ENCODE assay signal across 32 cellular contexts in genomic region chr20:48639899-48640298, GRCh38.
A peak's percentile ranks its signal among the peaks of the same experiment; 100 is the strongest.
DNase-seq lines count a peak whose midpoint lies in the region; ATAC-seq and TF ChIP-seq lines count a peak whose summit lies in the region.
"Had no signal": no experiment of that assay in that cellular context is flagged by ENCODE, and none has a peak within 500 bp of the region (broad histone marks: within the 10 kb centered on the region; RNA-seq: fewer than 3 reads in every experiment).

No MANE protein-coding gene starts in this region.

- peaks cover 7% of the 10 kb centered on the region for H3K4me1 Mint-ChIP-seq in stimulated activated naive CD8-positive, alpha-beta T cell treated with anti-CD3 and anti-CD28 coated beads, Interleukin-15, amount 100 ng/mL, for 72 hours
- H3K4me1 Mint-ChIP-seq in activated naive CD8-positive, alpha-beta T cell treated with anti-CD3 and anti-CD28 coated beads, Interleukin-2, amount 10 ng/mL, durations not matched to agents 7 days and 5 days: peaks cover 15% of the 10 kb centered on the region
- H3K4me1 Mint-ChIP-seq: B cell, endodermal cell had no signal

- DNase-seq in stimulated activated naive CD8-positive, alpha-beta T cell treated with anti-CD3 and anti-CD28 coated beads, Interleukin-15, amount 100 ng/mL, for 72 hours: no peak
- no peak for DNase-seq in stimulated activated naive CD8-positive, alpha-beta T cell treated with anti-CD3 and anti-CD28 coated beads, Interleukin-15, Interleukin-2, amounts not matched to agents 100 U/mL and 50 U/mL, for 24 hours
- no peak for DNase-seq in activated naive CD8-positive, alpha-beta T cell treated with anti-CD3 and anti-CD28 coated beads, Interleukin-2, amount 10 ng/mL, durations not matched to agents 7 days and 5 days
- DNase-seq in mucosa of descending colon (no peak), posterior vena cava (ENCODE audit: low spot score) (no peak), foreskin melanocyte (no peak)
- DNase-seq: activated naive CD4-positive, alpha-beta T cell treated with Interleukin-2 at 50 U/mL for 16 hours; cortex of kidney; DMS53; endodermal cell; GDM1; KBM-7; naive thymus-derived CD4-positive, alpha-beta T cell; NCI-H1105 treated with DMSO at 0.1 percent for 48 hours; NCI-H2029; NCI-H526 treated with DMSO at 0.1 percent for 48 hours; retina; SHP77; stimulated activated CD4-positive, alpha-beta T cell treated with anti-CD3 and anti-CD28 coated beads, Interleukin-1b, Interleukin-23, amount 100 ng/mL, for 48 hours; stimulated activated CD8-positive, alpha-beta memory T cell treated with anti-CD3 and anti-CD28 coated beads, Interleukin-4, amount 100 ng/mL, for 48 hours; T1000; trophoblast cell; WERI-Rb-1 had no signal

- no peak for TF ChIP-seq CTCF in mucosa of descending colon (IDR thresholded peaks at IDR 0.05)

- intact Hi-C loops in mucosa of descending colon (cut with DNase I, micrococcal nuclease): no loop called here
- intact Hi-C loops in posterior vena cava (cut with DNase I): no loop called here

- H3K36me3 ChIP-seq in mucosa of descending colon (ENCODE audit: low read depth): no peaks in the 10 kb centered on the region
- H3K36me3 ChIP-seq: cardiac muscle cell had no signal

- no peak overlapping the region for H3K4me3 Mint-ChIP-seq in stimulated activated naive CD8-positive, alpha-beta T cell treated with anti-CD3 and anti-CD28 coated beads, Interleukin-15, amount 100 ng/mL, for 72 hours
- H3K4me3 Mint-ChIP-seq in activated naive CD8-positive, alpha-beta T cell treated with anti-CD3 and anti-CD28 coated beads, Interleukin-2, amount 10 ng/mL, durations not matched to agents 7 days and 5 days: no peak overlapping the region
- H3K4me3 Mint-ChIP-seq: B cell; endodermal cell; naive thymus-derived CD4-positive, alpha-beta T cell had no signal

- H3K9me3 ChIP-seq in mucosa of descending colon: no peaks in the 10 kb centered on the region
- H3K9me3 ChIP-seq: esophagus muscularis mucosa had no signal

- H3K9me3 Mint-ChIP-seq in stimulated activated naive CD8-positive, alpha-beta T cell treated with anti-CD3 and anti-CD28 coated beads, Interleukin-15, amount 100 ng/mL, for 72 hours: no peaks in the 10 kb centered on the region
- no peaks in the 10 kb centered on the region for H3K9me3 Mint-ChIP-seq in activated naive CD8-positive, alpha-beta T cell treated with anti-CD3 and anti-CD28 coated beads, Interleukin-2, amount 10 ng/mL, durations not matched to agents 7 days and 5 days
- H3K9me3 Mint-ChIP-seq: endodermal cell; naive thymus-derived CD4-positive, alpha-beta T cell had no signal

- no peak for ATAC-seq in stimulated activated naive CD8-positive, alpha-beta T cell treated with anti-CD3 and anti-CD28 coated beads, Interleukin-15, amount 100 ng/mL, for 72 hours
- ATAC-seq in stimulated activated naive CD8-positive, alpha-beta T cell treated with anti-CD3 and anti-CD28 coated beads, Interleukin-15, Interleukin-2, amounts not matched to agents 100 U/mL and 50 U/mL, for 24 hours: no peak
- no peak for ATAC-seq in activated naive CD8-positive, alpha-beta T cell treated with anti-CD3 and anti-CD28 coated beads, Interleukin-2, amount 10 ng/mL, durations not matched to agents 7 days and 5 days (ENCODE audit: low read depth)
- ATAC-seq in mucosa of descending colon: peak; percentile 30
- ATAC-seq in HG02759 (IDR thresholded peaks at IDR 0.05; ENCODE audit: unreplicated experiment): no peak
- no peak for ATAC-seq in HG03457 (IDR thresholded peaks at IDR 0.05; ENCODE audit: unreplicated experiment)
- ATAC-seq: left lobe of liver; naive thymus-derived CD4-positive, alpha-beta T cell; Panc1 had no signal

- POLR2A ChIA-PET in activated naive CD8-positive, alpha-beta T cell treated with anti-CD3 and anti-CD28 coated beads, Interleukin-2, amount 10 ng/mL, durations not matched to agents 7 days and 5 days (lab: Charles Lee): no interaction called here

- no peak overlapping the region for H3K4me3 ChIP-seq in mucosa of descending colon
- H3K4me3 ChIP-seq: cardiac muscle cell, esophagus muscularis mucosa, hepatocyte, skin epidermis had no signal

- H3K36me3 Mint-ChIP-seq in activated naive CD8-positive, alpha-beta T cell treated with anti-CD3 and anti-CD28 coated beads, Interleukin-2, amount 10 ng/mL, durations not matched to agents 7 days and 5 days: peaks cover 37% of the 10 kb centered on the region

- peak overlapping the region; percentile 67 to 68 for H3K27ac Mint-ChIP-seq in stimulated activated naive CD8-positive, alpha-beta T cell treated with anti-CD3 and anti-CD28 coated beads, Interleukin-15, amount 100 ng/mL, for 72 hours
- H3K27ac Mint-ChIP-seq in activated naive CD8-positive, alpha-beta T cell treated with anti-CD3 and anti-CD28 coated beads, Interleukin-2, amount 10 ng/mL, durations not matched to agents 7 days and 5 days: peak overlapping the region; percentile 50
- H3K27ac Mint-ChIP-seq: B cell had no signal

- H3K4me1 ChIP-seq in mucosa of descending colon (ENCODE audit: low read depth): no peaks in the 10 kb centered on the region
- H3K4me1 ChIP-seq: esophagus muscularis mucosa had no signal

- H3K27me3 Mint-ChIP-seq in stimulated activated naive CD8-positive, alpha-beta T cell treated with anti-CD3 and anti-CD28 coated beads, Interleukin-15, amount 100 ng/mL, for 72 hours: no peaks in the 10 kb centered on the region
- no peaks in the 10 kb centered on the region for H3K27me3 Mint-ChIP-seq in activated naive CD8-positive, alpha-beta T cell treated with anti-CD3 and anti-CD28 coated beads, Interleukin-2, amount 10 ng/mL, durations not matched to agents 7 days and 5 days
- H3K27me3 Mint-ChIP-seq: B cell; naive thymus-derived CD4-positive, alpha-beta T cell had no signal
